Comparison of ENCODE assay signal across 20 cellular contexts in the genomic region with DNA sequence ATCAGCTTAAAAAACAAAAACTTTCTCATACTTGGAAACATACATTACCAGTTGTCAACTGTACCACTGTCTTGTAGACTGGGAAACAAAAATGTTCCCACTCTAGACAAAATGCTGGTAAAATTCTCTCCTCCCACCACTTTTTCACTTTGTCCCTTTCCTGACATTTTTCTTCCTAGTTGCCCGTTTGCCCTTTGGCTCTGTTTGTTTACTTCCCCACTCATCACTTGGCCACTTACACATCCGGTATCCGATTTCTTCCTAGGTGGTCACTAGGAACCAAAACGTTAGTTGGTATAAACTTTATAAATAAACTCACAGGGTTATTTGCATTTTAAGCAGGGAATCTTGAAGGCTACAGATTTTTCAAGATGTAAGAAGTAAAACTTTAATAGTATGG.
"Had no signal": no experiment of that assay in that cellular context is flagged by ENCODE, and none has a peak within 500 bp of the region (broad histone marks: within the 10 kb centered on the region; RNA-seq: fewer than 3 reads in every experiment).

No MANE protein-coding gene starts in this region.

- H3K9me3 ChIP-seq: body of pancreas, lower lobe of right lung, ovary, prostate gland, upper lobe of left lung had no signal

- H3K27me3 ChIP-seq: body of pancreas, cardiac muscle cell, ovary, upper lobe of left lung had no signal

- H3K4me1 ChIP-seq: body of pancreas, lower lobe of right lung, prostate gland, upper lobe of left lung had no signal

- FAIRE-seq: endometrium, kidney, TTC549 had no signal

- ATAC-seq: activated CD8-positive, alpha-beta T cell treated with anti-CD3 and anti-CD28 coated beads, Interleukin-2, amount 10 ng/mL, durations not matched to agents 7 days and 5 days; body of pancreas; left lobe of liver; lower lobe of right lung; natural killer cell; stimulated activated naive CD8-positive, alpha-beta T cell treated with anti-CD3 and anti-CD28 coated beads, Interleukin-15, Interleukin-2, amounts not matched to agents 100 U/mL and 50 U/mL, for 24 hours had no signal

- H3K27ac ChIP-seq: body of pancreas, cardiac muscle cell, lower lobe of right lung, ovary, prostate gland, upper lobe of left lung, WERI-Rb-1 had no signal

- H3K4me3 ChIP-seq: body of pancreas, cardiac muscle cell, lower lobe of right lung, ovary, prostate gland, upper lobe of left lung had no signal

- DNase-seq: activated CD4-positive, alpha-beta T cell treated with anti-CD3 and anti-CD28 coated beads, Interleukin-2, amount 10 ng/mL, durations not matched to agents 7 days and 5 days; activated CD4-positive, CD25-positive, alpha-beta regulatory T cell treated with anti-CD3 and anti-CD28 coated beads, Interleukin-2, amount 50 U/mL, for 72 hours; activated CD8-positive, alpha-beta T cell treated with anti-CD3 and anti-CD28 coated beads, Interleukin-2, amount 10 ng/mL, durations not matched to agents 7 days and 5 days; activated gamma-delta T cell treated with Interleukin-2 at 50 U/mL for 16 hours; anterior cingulate cortex; body of pancreas; effector CD4-positive, alpha-beta T cell; kidney; lower lobe of right lung; natural killer cell; ovary; stimulated activated CD4-positive, alpha-beta T cell treated with anti-CD3 and anti-CD28 coated beads, Interleukin-4, amount 100 ng/mL, for 24 hours; stimulated activated naive CD8-positive, alpha-beta T cell treated with anti-CD3 and anti-CD28 coated beads, Interleukin-15, Interleukin-2, amounts not matched to agents 100 U/mL and 50 U/mL, for 24 hours; upper lobe of left lung; WERI-Rb-1 had no signal

- H3K36me3 ChIP-seq: cardiac muscle cell, lower lobe of right lung, ovary, prostate gland, upper lobe of left lung, WERI-Rb-1 had no signal
